In the genomic region with DNA sequence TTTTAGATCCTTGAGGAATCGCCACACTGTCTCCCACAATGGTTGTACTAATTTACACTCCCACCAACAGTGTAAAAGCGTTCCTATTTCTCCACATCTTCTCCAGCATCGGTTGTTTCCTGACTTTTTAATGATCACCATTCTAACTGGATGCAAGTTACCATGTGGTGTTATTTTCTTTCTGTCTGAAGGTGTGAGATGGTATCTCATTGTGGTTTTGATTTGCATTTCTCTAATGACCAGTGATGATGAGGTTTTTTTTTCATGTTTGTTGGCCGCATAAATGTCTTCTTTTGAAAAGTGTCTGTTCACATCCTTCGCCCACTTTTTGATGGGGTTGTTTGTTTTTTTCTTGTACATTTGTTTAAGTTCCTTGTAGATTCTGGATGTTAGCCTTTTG, we compare ENCODE assay signal across 2 cellular contexts. TPM values are rescaled to one million over a fixed set of nuclear protein-coding genes. Genes with fewer than 3 reads are reported as not detected.
"Had no signal": no experiment of that assay in that cellular context is flagged by ENCODE, and none has a peak within 500 bp of the region (broad histone marks: within the 10 kb centered on the region; RNA-seq: fewer than 3 reads in every experiment).

No MANE protein-coding gene starts in this region.

RNA-seq across cellular contexts. Expression of gene AOAH, which starts 20.4 kb away (rescaled TPM):
- total RNA-seq: astrocyte, chondrocyte had no signal
